In the genomic region with DNA sequence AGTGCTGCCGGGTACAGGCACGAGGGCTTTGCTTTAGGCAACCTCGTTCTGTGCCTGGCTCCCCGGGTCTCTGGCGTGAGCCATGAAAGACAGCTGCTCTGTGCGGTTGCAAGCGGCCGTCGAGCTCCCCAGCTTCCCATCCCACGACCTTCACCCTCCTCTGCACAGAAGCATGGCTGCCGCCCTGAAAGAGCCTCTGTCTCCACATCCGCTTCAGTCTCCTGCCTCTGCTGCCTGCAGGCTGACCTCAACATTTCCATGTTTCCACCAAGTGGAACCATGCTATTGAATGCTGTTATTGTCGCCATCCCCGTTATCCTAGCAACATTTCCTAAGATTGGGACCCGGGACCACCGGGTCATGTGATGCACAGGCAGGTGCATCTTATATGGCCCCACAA, we compare ENCODE assay signal across 12 cellular contexts. TPM values are rescaled to one million over a fixed set of nuclear protein-coding genes. Genes with fewer than 3 reads are reported as not detected.
DNase-seq lines count a peak whose midpoint lies in the region; ATAC-seq and TF ChIP-seq lines count a peak whose summit lies in the region.
"Had no signal": no experiment of that assay in that cellular context is flagged by ENCODE, and none has a peak within 500 bp of the region (broad histone marks: within the 10 kb centered on the region; RNA-seq: fewer than 3 reads in every experiment).

No MANE protein-coding gene starts in this region.

- no peak overlapping the region for H3K4me3 Mint-ChIP-seq in endothelial cell (ENCODE audit: unreplicated experiment)
- H3K4me3 Mint-ChIP-seq in stimulated activated naive B cell treated with anti-CD40 and anti-IgM and Interleukin-4, amounts not matched to agents 10 μg/mL and 1 μg/mL and 100 μg/mL, for 72 hours, result peak overlapping the region; percentile 43 to 79
- H3K4me3 Mint-ChIP-seq: activated CD4-positive, alpha-beta T cell treated with anti-CD3 and anti-CD28 coated beads for 36 hours had no signal

- ATAC-seq in GM19043 (IDR thresholded peaks at IDR 0.05; ENCODE audit: low read depth, unreplicated experiment), result peak; percentile 69
- peak; percentile 60 for ATAC-seq in HG03095 (IDR thresholded peaks at IDR 0.05; ENCODE audit: unreplicated experiment)
- peak; percentile 47 to 57 for ATAC-seq in stimulated activated naive B cell treated with anti-CD40 and anti-IgM and Interleukin-4, amounts not matched to agents 10 μg/mL and 1 μg/mL and 100 μg/mL, for 72 hours (replicated peaks)
- ATAC-seq in GM18520 (IDR thresholded peaks at IDR 0.05; ENCODE audit: unreplicated experiment), result no peak
- ATAC-seq in GM21528 (IDR thresholded peaks at IDR 0.05; ENCODE audit: low FRiP score, unreplicated experiment), result no peak
- ATAC-seq: activated CD4-positive, alpha-beta T cell treated with anti-CD3 and anti-CD28 coated beads for 36 hours had no signal

- no peak for TF ChIP-seq CTCF in endothelial cell (IDR thresholded peaks at IDR 0.05; ENCODE audit: unreplicated experiment)

- DNase-seq in endothelial cell (ENCODE audit: low spot score), result no peak
- no peak for DNase-seq in stimulated activated naive B cell treated with anti-CD40 and anti-IgM and Interleukin-4, amounts not matched to agents 10 μg/mL and 1 μg/mL and 100 μg/mL, for 72 hours
- no peak for DNase-seq in NCI-H446 (lab: John Stamatoyannopoulos, UW)
- DNase-seq: activated CD4-positive, alpha-beta T cell treated with anti-CD3 and anti-CD28 coated beads for 36 hours; DMS53; esophagus squamous epithelium; NCI-H774 had no signal

- H3K9me3 Mint-ChIP-seq in endothelial cell (ENCODE audit: unreplicated experiment), result no peaks in the 10 kb centered on the region
- H3K9me3 Mint-ChIP-seq in stimulated activated naive B cell treated with anti-CD40 and anti-IgM and Interleukin-4, amounts not matched to agents 10 μg/mL and 1 μg/mL and 100 μg/mL, for 72 hours, result no peaks in the 10 kb centered on the region
- H3K9me3 Mint-ChIP-seq: activated T-helper 2 cell treated with anti-CD3 and anti-CD28 coated beads, Interferon-gamma antibody, Interleukin-2, Interleukin-4, amounts not matched to agents 10 μg/mL and 5 μg/mL and 100 μg/mL, durations not matched to agents 14 hours and 24 hours and 36 hours had no signal

- H3K36me3 Mint-ChIP-seq in endothelial cell (ENCODE audit: low read depth, unreplicated experiment), result peaks cover 7% of the 10 kb centered on the region
- peaks cover 49 to 57% of the 10 kb centered on the region in 2 donors for H3K36me3 Mint-ChIP-seq in stimulated activated naive B cell treated with anti-CD40 and anti-IgM and Interleukin-4, amounts not matched to agents 10 μg/mL and 1 μg/mL and 100 μg/mL, for 72 hours

- peaks cover 5% of the 10 kb centered on the region for H3K27me3 Mint-ChIP-seq in endothelial cell (ENCODE audit: unreplicated experiment)
- H3K27me3 Mint-ChIP-seq in stimulated activated naive B cell treated with anti-CD40 and anti-IgM and Interleukin-4, amounts not matched to agents 10 μg/mL and 1 μg/mL and 100 μg/mL, for 72 hours, result no peaks in the 10 kb centered on the region
- H3K27me3 Mint-ChIP-seq: activated CD4-positive, alpha-beta T cell treated with anti-CD3 and anti-CD28 coated beads for 36 hours had no signal

- peak overlapping the region; percentile 86 for H3K27ac Mint-ChIP-seq in endothelial cell (ENCODE audit: unreplicated experiment)
- peak overlapping the region; percentile 87 for H3K27ac Mint-ChIP-seq in stimulated activated naive B cell treated with anti-CD40 and anti-IgM and Interleukin-4, amounts not matched to agents 10 μg/mL and 1 μg/mL and 100 μg/mL, for 72 hours
- H3K27ac Mint-ChIP-seq: activated CD4-positive, alpha-beta T cell treated with anti-CD3 and anti-CD28 coated beads for 36 hours; activated T-helper 2 cell treated with anti-CD3 and anti-CD28 coated beads, Interferon-gamma antibody, Interleukin-2, Interleukin-4, amounts not matched to agents 10 μg/mL and 5 μg/mL and 100 μg/mL, durations not matched to agents 14 hours and 24 hours and 36 hours had no signal

- no peaks in the 10 kb centered on the region for H3K4me1 Mint-ChIP-seq in endothelial cell (ENCODE audit: unreplicated experiment)
- peaks cover 42 to 64% of the 10 kb centered on the region in 2 donors for H3K4me1 Mint-ChIP-seq in stimulated activated naive B cell treated with anti-CD40 and anti-IgM and Interleukin-4, amounts not matched to agents 10 μg/mL and 1 μg/mL and 100 μg/mL, for 72 hours

RNA-seq across cellular contexts. Expression of a gene that starts 57.1 kb away (rescaled TPM):
- total RNA-seq in endothelial cell (ENCODE audit: unreplicated experiment), result 36.7 TPM

Comparison
In these comparisons a context has a peak if more than half of its experiments do, and no peak if none do; other contexts are left out.
1. ATAC-seq: peak in GM19043 (single experiment), HG03095 (single experiment) and stimulated activated naive B cell treated with anti-CD40 and anti-IgM and Interleukin-4, amounts not matched to agents 10 μg/mL and 1 μg/mL and 100 μg/mL, for 72 hours (2 of 2); none in GM18520 (single experiment) and GM21528 (single experiment).